1 cellular context compared by ENCODE assay signal in genomic region chr22:22742641-22743040, GRCh38.
TF ChIP-seq lines count a peak whose summit lies in the region.

No MANE protein-coding gene starts in this region.

TF ChIP-seq in K562, 482 proteins besides CTCF, POLR2A, EP300 and RAD21 (continued from another document):
- no peak for TF ChIP-seq RREB1 (CRISPR knock-in tag; IDR thresholded peaks at IDR 0.05)
- no peak for TF ChIP-seq PML (IDR thresholded peaks at IDR 0.05; ENCODE audit: low read length)
- 0 out of 2 replicates have a peak, but pooled peaks have one; percentile 79 for TF ChIP-seq IRF2 (CRISPR knock-in tag; IDR thresholded peaks at IDR 0.05)
- TF ChIP-seq RBBP5 (IDR thresholded peaks at IDR 0.05; ENCODE audit: borderline replicate concordance, insufficient read depth, low read length, poor library complexity, severe bottlenecking) = no peak
- no peak for TF ChIP-seq RFX7 (CRISPR knock-in tag; IDR thresholded peaks at IDR 0.05)
- no peak for TF ChIP-seq MEF2D (tag; conservative IDR thresholded peaks at IDR 0.05; ENCODE audit: low read depth)
- no peak for TF ChIP-seq NUFIP1 (IDR thresholded peaks at IDR 0.05; ENCODE audit: partially characterized antibody)
- no peak for TF ChIP-seq THAP12 (CRISPR knock-in tag; IDR thresholded peaks at IDR 0.05)
- peak; percentile 38 for TF ChIP-seq ARHGAP35 (IDR thresholded peaks at IDR 0.05; ENCODE audit: partially characterized antibody)
- no peak for TF ChIP-seq KDM1A (IDR thresholded peaks at IDR 0.05)
- no peak for TF ChIP-seq SP2 (IDR thresholded peaks at IDR 0.05; ENCODE audit: extremely low read depth, low read depth, low read length, poor library complexity, severe bottlenecking)
